ENCODE assay signal across 19 cellular contexts in the genomic region with DNA sequence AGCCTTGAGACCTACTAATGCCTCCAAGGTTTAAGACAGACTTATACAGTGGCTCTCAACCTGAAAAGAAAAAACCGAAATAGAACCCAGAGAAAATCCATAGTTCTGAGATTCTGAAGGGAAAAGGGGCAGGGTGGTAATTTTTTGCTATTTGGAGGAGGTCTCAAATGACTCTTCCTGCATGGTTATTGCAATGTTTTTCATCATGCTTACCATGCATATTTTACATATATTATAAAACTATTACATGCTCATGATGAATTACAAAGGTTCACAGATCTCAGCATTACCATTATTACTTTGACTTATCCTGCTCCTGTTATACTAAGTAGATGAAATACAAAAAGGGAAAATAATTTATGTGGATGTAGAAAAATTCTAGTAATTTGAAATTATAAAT. TPM values are rescaled to one million over a fixed set of nuclear protein-coding genes. Genes with fewer than 3 reads are reported as not detected.
A peak's percentile ranks its signal among the peaks of the same experiment; 100 is the strongest.
DNase-seq lines count a peak whose midpoint lies in the region; ATAC-seq and TF ChIP-seq lines count a peak whose summit lies in the region.
"Had no signal": no experiment of that assay in that cellular context is flagged by ENCODE, and none has a peak within 500 bp of the region (broad histone marks: within the 10 kb centered on the region; RNA-seq: fewer than 3 reads in every experiment).

No MANE protein-coding gene starts in this region.

- TF ChIP-seq POLR2A in erythroblast (IDR thresholded peaks at IDR 0.05; ENCODE audit: low read length), result no peak

- H3K27me3 Mint-ChIP-seq in GM23338 (ENCODE audit: insufficient read depth, low read depth, poor library complexity) (no peaks in the 10 kb centered on the region), nephron progenitor cell (ENCODE audit: low read depth, poor library complexity) (no peaks in the 10 kb centered on the region)
- H3K27me3 Mint-ChIP-seq: CD4-positive, CD25-positive, alpha-beta regulatory T cell had no signal

- H3K4me2 ChIP-seq in GM23338, result no peak overlapping the region
- H3K4me2 ChIP-seq: A549 had no signal

- no peaks in the 10 kb centered on the region for H3K27me3 ChIP-seq in GM23338 (ENCODE audit: insufficient read depth)
- H3K27me3 ChIP-seq in adipocyte (replicated peaks; ENCODE audit: control insufficient read depth, insufficient read depth, low read length), result no peaks in the 10 kb centered on the region

- H3K4me1 ChIP-seq in GM23338 (ENCODE audit: insufficient read depth), result no peaks in the 10 kb centered on the region
- H3K4me1 ChIP-seq in adipocyte (ENCODE audit: control insufficient read depth, insufficient read depth, low read length), result peaks cover 3% of the 10 kb centered on the region
- H3K4me1 ChIP-seq: A549, Caco-2, HAP-1 had no signal

- H3K9ac ChIP-seq in adipocyte (ENCODE audit: low read length), result no peak overlapping the region

- H3K27ac ChIP-seq in GM23338 (ENCODE audit: low read depth), result peak overlapping the region; percentile 10; the same call in 1 of the 2 replicates
- no peak overlapping the region for H3K27ac ChIP-seq in caudate nucleus (ENCODE audit: low read depth, low read length)
- H3K27ac ChIP-seq: A549, C4-2B had no signal

- H3K4me3 ChIP-seq in GM23338, result no peak overlapping the region
- H3K4me3 ChIP-seq in adipocyte (ENCODE audit: low read length), result no peak overlapping the region
- H3K4me3 ChIP-seq: A549, GM12878, HAP-1 had no signal

- H3K27ac Mint-ChIP-seq in GM23338 (no peak overlapping the region), nephron progenitor cell (peak overlapping the region; percentile 82)
- H3K27ac Mint-ChIP-seq: CD8-positive, alpha-beta T cell; HFFc6 had no signal

- no peaks in the 10 kb centered on the region for H3K9me2 ChIP-seq in GM23338 (ENCODE audit: insufficient read depth)

- no peaks in the 10 kb centered on the region for H3K79me2 ChIP-seq in GM23338 (replicated peaks; ENCODE audit: insufficient read depth)

- intact Hi-C loops in sciatic nerve (cut with DNase I), result no loop called here

- no peaks in the 10 kb centered on the region for H3K9me3 ChIP-seq in adipocyte (ENCODE audit: control insufficient read depth, low read length)
- H3K9me3 ChIP-seq: A549, Caco-2, HAP-1 had no signal

- ATAC-seq in GM23338, result no peak
- ATAC-seq in sciatic nerve, result no peak
- ATAC-seq: A549; CD8-positive, alpha-beta T cell; GM12878 had no signal

- H3K9me3 Mint-ChIP-seq in GM23338 (no peaks in the 10 kb centered on the region), nephron progenitor cell (no peaks in the 10 kb centered on the region)
- H3K9me3 Mint-ChIP-seq: CD8-positive, alpha-beta T cell; HFFc6 had no signal

- H3K4me1 Mint-ChIP-seq in GM23338, result no peaks in the 10 kb centered on the region
- no peaks in the 10 kb centered on the region for H3K4me1 Mint-ChIP-seq in nephron progenitor cell

- DNase-seq in GM23338 (ENCODE audit: low spot score) (no peak), adipocyte (ENCODE audit: low read depth) (peak; percentile 28), erythroblast (lab: John Stamatoyannopoulos, UW) (peak; percentile 7 to 63), nephron progenitor cell (no peak), sciatic nerve (ENCODE audit: low spot score) (no peak), caudate nucleus (lab: John Stamatoyannopoulos, UW) (no peak)
- DNase-seq in activated T-cell treated with anti-CD3 and anti-CD28 coated beads, Interleukin-2, amount 50 U/mL, for 48 hours, result no peak
- DNase-seq: 8988T; Caco-2; CD4-positive, CD25-positive, alpha-beta regulatory T cell; CD8-positive, alpha-beta T cell; DMS153; DND-41; GOT3; HFFc6 had no signal

- H3K36me3 ChIP-seq in GM23338 (ENCODE audit: insufficient read depth), result no peaks in the 10 kb centered on the region
- H3K36me3 ChIP-seq in adipocyte (ENCODE audit: control insufficient read depth, insufficient read depth, low read length, severe bottlenecking), result peaks cover 5% of the 10 kb centered on the region
- H3K36me3 ChIP-seq: HAP-1 had no signal

- H3K36me3 Mint-ChIP-seq in GM23338 (ENCODE audit: low read depth), result no peaks in the 10 kb centered on the region
- H3K36me3 Mint-ChIP-seq in nephron progenitor cell (ENCODE audit: low read depth), result peaks cover 6% of the 10 kb centered on the region
- H3K36me3 Mint-ChIP-seq: CD4-positive, CD25-positive, alpha-beta regulatory T cell; CD8-positive, alpha-beta T cell had no signal

- TF ChIP-seq CTCF in GM23338 (conservative IDR thresholded peaks at IDR 0.05; ENCODE audit: low read depth in 2 of 2) (no peak), nephron progenitor cell (IDR thresholded peaks at IDR 0.05) (no peak)

- H3F3A ChIP-seq in GM23338 (replicated peaks; ENCODE audit: low read depth), result no peaks in the 10 kb centered on the region

- no peak overlapping the region for H2AFZ ChIP-seq in GM23338

- 0 out of 2 replicates have a peak, but pooled peaks cover 10% of the 10 kb centered on the region for H4K20me1 ChIP-seq in GM23338 (replicated peaks; ENCODE audit: insufficient read depth)

- no peak overlapping the region for H3K4me3 Mint-ChIP-seq in GM23338
- H3K4me3 Mint-ChIP-seq in nephron progenitor cell, result no peak overlapping the region
- H3K4me3 Mint-ChIP-seq: CD4-positive, CD25-positive, alpha-beta regulatory T cell; CD8-positive, alpha-beta T cell; HFFc6 had no signal

TF ChIP-seq in GM23338, 12 proteins besides CTCF, POLR2A, EP300 and RAD21 (continues in another document):
- TF ChIP-seq EZH2phosphoT487 (IDR thresholded peaks at IDR 0.05; ENCODE audit: unreplicated experiment) (no peak), CREB1 (CRISPR knock-in tag; IDR thresholded peaks at IDR 0.05; ENCODE audit: low read depth) (no peak)
- TF ChIP-seq, protein P1, sequence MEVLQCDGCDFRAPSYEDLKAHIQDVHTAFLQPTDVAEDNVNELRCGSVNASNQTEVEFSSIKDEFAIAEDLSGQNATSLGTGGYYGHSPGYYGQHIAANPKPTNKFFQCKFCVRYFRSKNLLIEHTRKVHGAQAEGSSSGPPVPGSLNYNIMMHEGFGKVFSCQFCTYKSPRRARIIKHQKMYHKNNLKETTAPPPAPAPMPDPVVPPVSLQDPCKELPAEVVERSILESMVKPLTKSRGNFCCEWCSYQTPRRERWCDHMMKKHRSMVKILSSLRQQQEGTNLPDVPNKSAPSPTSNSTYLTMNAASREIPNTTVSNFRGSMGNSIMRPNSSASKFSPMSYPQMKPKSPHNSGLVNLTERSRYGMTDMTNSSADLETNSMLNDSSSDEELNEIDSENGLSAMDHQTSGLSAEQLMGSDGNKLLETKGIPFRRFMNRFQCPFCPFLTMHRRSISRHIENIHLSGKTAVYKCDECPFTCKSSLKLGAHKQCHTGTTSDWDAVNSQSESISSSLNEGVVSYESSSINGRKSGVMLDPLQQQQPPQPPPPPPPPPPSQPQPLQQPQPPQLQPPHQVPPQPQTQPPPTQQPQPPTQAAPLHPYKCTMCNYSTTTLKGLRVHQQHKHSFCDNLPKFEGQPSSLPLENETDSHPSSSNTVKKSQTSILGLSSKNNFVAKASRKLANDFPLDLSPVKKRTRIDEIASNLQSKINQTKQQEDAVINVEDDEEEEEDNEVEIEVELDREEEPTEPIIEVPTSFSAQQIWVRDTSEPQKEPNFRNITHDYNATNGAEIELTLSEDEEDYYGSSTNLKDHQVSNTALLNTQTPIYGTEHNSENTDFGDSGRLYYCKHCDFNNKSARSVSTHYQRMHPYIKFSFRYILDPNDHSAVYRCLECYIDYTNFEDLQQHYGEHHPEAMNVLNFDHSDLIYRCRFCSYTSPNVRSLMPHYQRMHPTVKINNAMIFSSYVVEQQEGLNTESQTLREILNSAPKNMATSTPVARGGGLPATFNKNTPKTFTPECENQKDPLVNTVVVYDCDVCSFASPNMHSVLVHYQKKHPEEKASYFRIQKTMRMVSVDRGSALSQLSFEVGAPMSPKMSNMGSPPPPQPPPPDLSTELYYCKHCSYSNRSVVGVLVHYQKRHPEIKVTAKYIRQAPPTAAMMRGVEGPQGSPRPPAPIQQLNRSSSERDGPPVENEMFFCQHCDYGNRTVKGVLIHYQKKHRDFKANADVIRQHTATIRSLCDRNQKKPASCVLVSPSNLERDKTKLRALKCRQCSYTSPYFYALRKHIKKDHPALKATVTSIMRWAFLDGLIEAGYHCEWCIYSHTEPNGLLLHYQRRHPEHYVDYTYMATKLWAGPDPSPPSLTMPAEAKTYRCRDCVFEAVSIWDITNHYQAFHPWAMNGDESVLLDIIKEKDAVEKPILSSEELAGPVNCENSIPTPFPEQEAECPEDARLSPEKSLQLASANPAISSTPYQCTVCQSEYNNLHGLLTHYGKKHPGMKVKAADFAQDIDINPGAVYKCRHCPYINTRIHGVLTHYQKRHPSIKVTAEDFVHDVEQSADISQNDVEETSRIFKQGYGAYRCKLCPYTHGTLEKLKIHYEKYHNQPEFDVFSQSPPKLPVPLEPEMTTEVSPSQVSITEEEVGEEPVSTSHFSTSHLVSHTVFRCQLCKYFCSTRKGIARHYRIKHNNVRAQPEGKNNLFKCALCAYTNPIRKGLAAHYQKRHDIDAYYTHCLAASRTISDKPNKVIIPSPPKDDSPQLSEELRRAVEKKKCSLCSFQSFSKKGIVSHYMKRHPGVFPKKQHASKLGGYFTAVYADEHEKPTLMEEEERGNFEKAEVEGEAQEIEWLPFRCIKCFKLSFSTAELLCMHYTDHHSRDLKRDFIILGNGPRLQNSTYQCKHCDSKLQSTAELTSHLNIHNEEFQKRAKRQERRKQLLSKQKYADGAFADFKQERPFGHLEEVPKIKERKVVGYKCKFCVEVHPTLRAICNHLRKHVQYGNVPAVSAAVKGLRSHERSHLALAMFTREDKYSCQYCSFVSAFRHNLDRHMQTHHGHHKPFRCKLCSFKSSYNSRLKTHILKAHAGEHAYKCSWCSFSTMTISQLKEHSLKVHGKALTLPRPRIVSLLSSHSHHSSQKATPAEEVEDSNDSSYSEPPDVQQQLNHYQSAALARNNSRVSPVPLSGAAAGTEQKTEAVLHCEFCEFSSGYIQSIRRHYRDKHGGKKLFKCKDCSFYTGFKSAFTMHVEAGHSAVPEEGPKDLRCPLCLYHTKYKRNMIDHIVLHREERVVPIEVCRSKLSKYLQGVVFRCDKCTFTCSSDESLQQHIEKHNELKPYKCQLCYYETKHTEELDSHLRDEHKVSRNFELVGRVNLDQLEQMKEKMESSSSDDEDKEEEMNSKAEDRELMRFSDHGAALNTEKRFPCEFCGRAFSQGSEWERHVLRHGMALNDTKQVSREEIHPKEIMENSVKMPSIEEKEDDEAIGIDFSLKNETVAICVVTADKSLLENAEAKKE (CRISPR knock-in tag; IDR thresholded peaks at IDR 0.05), result no peak
- TF ChIP-seq, protein P2, sequence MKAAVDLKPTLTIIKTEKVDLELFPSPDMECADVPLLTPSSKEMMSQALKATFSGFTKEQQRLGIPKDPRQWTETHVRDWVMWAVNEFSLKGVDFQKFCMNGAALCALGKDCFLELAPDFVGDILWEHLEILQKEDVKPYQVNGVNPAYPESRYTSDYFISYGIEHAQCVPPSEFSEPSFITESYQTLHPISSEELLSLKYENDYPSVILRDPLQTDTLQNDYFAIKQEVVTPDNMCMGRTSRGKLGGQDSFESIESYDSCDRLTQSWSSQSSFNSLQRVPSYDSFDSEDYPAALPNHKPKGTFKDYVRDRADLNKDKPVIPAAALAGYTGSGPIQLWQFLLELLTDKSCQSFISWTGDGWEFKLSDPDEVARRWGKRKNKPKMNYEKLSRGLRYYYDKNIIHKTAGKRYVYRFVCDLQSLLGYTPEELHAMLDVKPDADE (IDR thresholded peaks at IDR 0.05), result no peak

RNA-seq across cellular contexts. Expression of a gene that starts 47.6 kb away (rescaled TPM):
- total RNA-seq in GM23338 (2014; rRNA removed; shearing (Covaris generic)), result 63.1 and 82.5 TPM in 2 replicates
- polyA plus RNA-seq in GM23338 (2016; fragmentation: Nextera tagmentation; extraction: Ambion mirVana), result 149 and 160 TPM in 2 replicates
- total RNA-seq in sciatic nerve, result 260 TPM

Comparison
In these comparisons a context has a peak if more than half of its experiments do, and no peak if none do; other contexts are left out.
1. DNase-seq: peak in adipocyte (single experiment) and erythroblast (2 of 2); none in GM23338 (single experiment), nephron progenitor cell (single experiment), sciatic nerve (single experiment), activated T-cell treated with anti-CD3 and anti-CD28 coated beads, Interleukin-2, amount 50 U/mL, for 48 hours (0 of 2) and caudate nucleus (0 of 61).